8 cellular contexts compared by ENCODE assay signal in genomic region chr12:115375188-115375991, GRCh38.
A peak's percentile ranks its signal among the peaks of the same experiment; 100 is the strongest.
DNase-seq lines count a peak whose midpoint lies in the region; ATAC-seq, FAIRE-seq and TF ChIP-seq lines count a peak whose summit lies in the region.

No MANE protein-coding gene starts in this region.

- POLR2A ChIA-PET in HepG2 (lab: Yijun Ruan, JAX): no interaction called here

- no peaks in the 10 kb centered on the region for H4K20me1 ChIP-seq in HepG2 (ENCODE audit: insufficient read depth, low read length)

- H3K4me1 ChIP-seq in HepG2 (ENCODE audit: insufficient read depth, low read length) (peaks cover 17% of the 10 kb centered on the region), right lobe of liver (no peaks in the 10 kb centered on the region), mesenchymal stem cell (ENCODE audit: control insufficient read depth, insufficient read depth, low read depth, low read length) (peaks cover 5% of the 10 kb centered on the region), spleen (no peaks in the 10 kb centered on the region)

- H3K9ac ChIP-seq in HepG2 (ENCODE audit: insufficient read depth, low read depth, low read length) (peak overlapping the region; percentile 13; the same call in 1 of the 2 replicates), mesenchymal stem cell (ENCODE audit: low read length) (peak overlapping the region; percentile 58)

- H2BK120ac ChIP-seq in mesenchymal stem cell (ENCODE audit: low read depth, low read length): peak overlapping the region; percentile 39

- BruUV-seq in HepG2 (replicated peaks; lab: Mats Ljungman, UMichigan): no TSS peak

- peak overlapping the region in 1 of 2 experiments; percentile 35 for H3K14ac ChIP-seq in mesenchymal stem cell (ENCODE audit: low read length in 2 of 2)

- H3K4me2 ChIP-seq in HepG2 (ENCODE audit: low read depth, low read length): peak overlapping the region; percentile 73
- H3K4me2 ChIP-seq in mesenchymal stem cell (ENCODE audit: low read length, poor library complexity, severe bottlenecking): no peak overlapping the region

- H2AK5ac ChIP-seq in mesenchymal stem cell (ENCODE audit: low read length, severe bottlenecking): no peak overlapping the region

- intact Hi-C loops in HepG2 (cut with micrococcal nuclease; ENCODE audit: unreplicated experiment): no loop called here
- intact Hi-C loops in right lobe of liver (cut with DNase I): no loop called here
- intact Hi-C loops in spleen (cut with DNase I; ENCODE audit: low total_unique reads): no loop called here

- WGBS in HepG2 (ENCODE audit: low lambda C conversion rate): 14% methylated on average over 12 of the region's 12 CpGs
- 42% methylated on average over 11 of the region's 12 CpGs for WGBS in right lobe of liver (ENCODE audit: insufficient coverage, low coverage, low lambda C conversion rate, missing lambda C conversion rate)
- 40% methylated on average over 9 of the region's 12 CpGs for WGBS in mesenchymal stem cell
- WGBS in spleen, 5 donors: 43 to 61% (median 54%) methylated on average over 12 of the region's 12 CpGs

- no peak for TF ChIP-seq POLR2A in HepG2 (IDR thresholded peaks at IDR 0.05; ENCODE audit: insufficient read depth in 1 of 2, low read depth in 2 of 2, low read length in 2 of 2)
- TF ChIP-seq POLR2A in right lobe of liver (IDR thresholded peaks at IDR 0.05): no peak
- TF ChIP-seq POLR2A in spleen (IDR thresholded peaks at IDR 0.05): no peak

- no peak overlapping the region for H2BK5ac ChIP-seq in mesenchymal stem cell (ENCODE audit: low read depth, low read length, poor library complexity, severe bottlenecking)

- in situ Hi-C loops in HepG2 (cut with HindIII; ENCODE audit: extremely low pct_ligation_motif_present, low pct_unique_long_range_greater_than_20kb): no loop called here
- in situ Hi-C loops in SK-MEL-5 (cut with HindIII; ENCODE audit: low pct_unique_long_range_greater_than_20kb, low sequenced_read_pairs): no loop called here

- no peak for FAIRE-seq in HepG2 (lab: Jason Lieb, UNC)

- H3K79me2 ChIP-seq in HepG2 (ENCODE audit: insufficient read depth, low read length): no peaks in the 10 kb centered on the region

- TF ChIP-seq EP300 in HepG2 (IDR thresholded peaks at IDR 0.05; ENCODE audit: low read depth in 2 of 2, low read length in 2 of 2) (no peak), HepG2 (CRISPR knock-in tag; IDR thresholded peaks at IDR 0.05; ENCODE audit: borderline replicate concordance) (no peak)

- peak; percentile 28 for DNase-seq in HepG2 (ENCODE audit: low spot score)
- DNase-seq in right lobe of liver: no peak
- DNase-seq in SK-MEL-5 (ENCODE audit: low read depth, low spot score): peak; percentile 19
- peak; percentile 90 for DNase-seq in mesenchymal stem cell
- DNase-seq in spleen: no peak
- DNase-seq in D341Med (ENCODE audit: low spot score): no peak
- DNase-seq in retina: no peak

- no peaks in the 10 kb centered on the region for H3K79me1 ChIP-seq in mesenchymal stem cell (replicated peaks; ENCODE audit: low read length, poor library complexity, severe bottlenecking)

- H3K23ac ChIP-seq in mesenchymal stem cell (ENCODE audit: low read length in 2 of 2): no peak overlapping the region

- CTCF ChIA-PET in HepG2 (lab: Yijun Ruan, JAX; ENCODE audit: low intra/inter-chr PET ratio, low total read pairs): no interaction called here

- H3K4ac ChIP-seq in mesenchymal stem cell (ENCODE audit: low read depth in 1 of 2, low read length in 2 of 2): peak overlapping the region; percentile 40 to 46

- H3K27me3 ChIP-seq in HepG2 (ENCODE audit: control insufficient read depth in 1 of 2, insufficient read depth in 2 of 2, low read length in 2 of 2) (peaks cover 0 to 10% of the 10 kb centered on the region in 2 experiments; a peak in 2 of 5 replicates), right lobe of liver (no peaks in the 10 kb centered on the region), mesenchymal stem cell (ENCODE audit: control insufficient read depth in 1 of 2, insufficient read depth in 1 of 2, low read length in 2 of 2) (no peaks in the 10 kb centered on the region), spleen (replicated peaks in 1 of 7) (peaks cover 0 to 11% (median 0%) of the 10 kb centered on the region in 7 donors)

- H4K91ac ChIP-seq in mesenchymal stem cell (ENCODE audit: low read length): peak overlapping the region; percentile 78

- ATAC-seq in HepG2 (peak; percentile 58), right lobe of liver (no peak), HG03060 (IDR thresholded peaks at IDR 0.05; ENCODE audit: low read depth, unreplicated experiment) (peak; percentile 98)

- H2BK12ac ChIP-seq in mesenchymal stem cell (ENCODE audit: low read length in 2 of 2): peak overlapping the region; percentile 25 to 59

- no peak for TF ChIP-seq CTCF in HepG2 (CRISPR knock-in tag; IDR thresholded peaks at IDR 0.05)
- TF ChIP-seq CTCF in right lobe of liver (IDR thresholded peaks at IDR 0.05): no peak
- TF ChIP-seq CTCF in spleen (IDR thresholded peaks at IDR 0.05 in 8 of 11, conservative IDR thresholded peaks at IDR 0.05 in 3 of 11): no peak

- peak overlapping the region; percentile 44 for H2AFZ ChIP-seq in HepG2 (ENCODE audit: low read length)
- H2AFZ ChIP-seq in mesenchymal stem cell (ENCODE audit: low read depth, low read length): peak overlapping the region; percentile 36

- H2BK15ac ChIP-seq in mesenchymal stem cell (ENCODE audit: low read depth, poor library complexity, severe bottlenecking): no peak overlapping the region

- H3K27ac ChIP-seq in HepG2 (ENCODE audit: extremely low read length, insufficient read depth, low read length): no peak overlapping the region
- H3K27ac ChIP-seq in right lobe of liver: no peak overlapping the region
- H3K27ac ChIP-seq in mesenchymal stem cell (ENCODE audit: low read length, poor library complexity, severe bottlenecking): no peak overlapping the region
- H3K27ac ChIP-seq in spleen: no peak overlapping the region

- TF ChIP-seq RAD21 in HepG2 (CRISPR knock-in tag; IDR thresholded peaks at IDR 0.05): no peak

- H3K4me3 ChIP-seq in HepG2 (replicated peaks in 1 of 3; ENCODE audit: insufficient read depth in 1 of 3, low read depth in 2 of 3, low read length in 3 of 3) (peak overlapping the region; percentile 11 to 43 (median 25); a peak in 4 of 6 replicates), right lobe of liver (no peak overlapping the region), mesenchymal stem cell (ENCODE audit: insufficient read depth in 1 of 2, low read depth in 1 of 2, low read length in 2 of 2) (peak overlapping the region in 1 of 2 experiments; percentile 32), spleen (no peak overlapping the region)

- H4K8ac ChIP-seq in mesenchymal stem cell (ENCODE audit: low read length): peak overlapping the region; percentile 92

- no peaks in the 10 kb centered on the region for H3K36me3 ChIP-seq in HepG2 (replicated peaks in 1 of 2; ENCODE audit: control insufficient read depth in 1 of 2, insufficient read depth in 2 of 2, low read length in 2 of 2)
- H3K36me3 ChIP-seq in right lobe of liver: no peaks in the 10 kb centered on the region
- no peaks in the 10 kb centered on the region for H3K36me3 ChIP-seq in mesenchymal stem cell (ENCODE audit: control insufficient read depth in 1 of 2, insufficient read depth in 2 of 2, low read depth in 1 of 2, low read length in 2 of 2)
- H3K36me3 ChIP-seq in spleen: no peaks in the 10 kb centered on the region

- no peaks in the 10 kb centered on the region for H3K9me3 ChIP-seq in HepG2 (ENCODE audit: low read length)
- no peaks in the 10 kb centered on the region for H3K9me3 ChIP-seq in right lobe of liver
- H3K9me3 ChIP-seq in mesenchymal stem cell (ENCODE audit: control insufficient read depth, low read length): no peaks in the 10 kb centered on the region
- H3K9me3 ChIP-seq in spleen: peaks cover 0 to 18% (median 0%) of the 10 kb centered on the region in 8 donors

- H3K18ac ChIP-seq in mesenchymal stem cell (ENCODE audit: low read depth in 1 of 2, low read length in 2 of 2): peak overlapping the region; percentile 80 to 84

TF ChIP-seq in HepG2, 621 proteins besides CTCF, POLR2A, EP300 and RAD21 (continues in another document):
- TF ChIP-seq SOX13 (IDR thresholded peaks at IDR 0.05) (no peak), SOX13 (CRISPR knock-in tag; conservative IDR thresholded peaks at IDR 0.05 in 1 of 2, IDR thresholded peaks at IDR 0.05 in 1 of 2) (no peak), ATF1 (CRISPR knock-in tag; IDR thresholded peaks at IDR 0.05) (no peak), KDM2A (CRISPR knock-in tag; IDR thresholded peaks at IDR 0.05; ENCODE audit: borderline replicate concordance, low read depth) (no peak), MTF2 (CRISPR knock-in tag; IDR thresholded peaks at IDR 0.05; ENCODE audit: borderline replicate concordance) (no peak), SAP130 (CRISPR knock-in tag; IDR thresholded peaks at IDR 0.05; ENCODE audit: low read depth) (0 out of 2 replicates have a peak, but pooled peaks have one; percentile 8), FOSL2 (CRISPR knock-in tag; IDR thresholded peaks at IDR 0.05) (peak; percentile 72)
- TF ChIP-seq, protein P1, sequence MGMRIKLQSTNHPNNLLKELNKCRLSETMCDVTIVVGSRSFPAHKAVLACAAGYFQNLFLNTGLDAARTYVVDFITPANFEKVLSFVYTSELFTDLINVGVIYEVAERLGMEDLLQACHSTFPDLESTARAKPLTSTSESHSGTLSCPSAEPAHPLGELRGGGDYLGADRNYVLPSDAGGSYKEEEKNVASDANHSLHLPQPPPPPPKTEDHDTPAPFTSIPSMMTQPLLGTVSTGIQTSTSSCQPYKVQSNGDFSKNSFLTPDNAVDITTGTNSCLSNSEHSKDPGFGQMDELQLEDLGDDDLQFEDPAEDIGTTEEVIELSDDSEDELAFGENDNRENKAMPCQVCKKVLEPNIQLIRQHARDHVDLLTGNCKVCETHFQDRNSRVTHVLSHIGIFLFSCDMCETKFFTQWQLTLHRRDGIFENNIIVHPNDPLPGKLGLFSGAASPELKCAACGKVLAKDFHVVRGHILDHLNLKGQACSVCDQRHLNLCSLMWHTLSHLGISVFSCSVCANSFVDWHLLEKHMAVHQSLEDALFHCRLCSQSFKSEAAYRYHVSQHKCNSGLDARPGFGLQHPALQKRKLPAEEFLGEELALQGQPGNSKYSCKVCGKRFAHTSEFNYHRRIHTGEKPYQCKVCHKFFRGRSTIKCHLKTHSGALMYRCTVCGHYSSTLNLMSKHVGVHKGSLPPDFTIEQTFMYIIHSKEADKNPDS (CRISPR knock-in tag; IDR thresholded peaks at IDR 0.05): no peak

Comparison
In these comparisons a context has a peak if more than half of its experiments do, and no peak if none do; other contexts are left out.
1. ATAC-seq: peak in HepG2 (single experiment) and HG03060 (single experiment); none in right lobe of liver (0 of 4).
2. DNase-seq: peak in HepG2 (single experiment), SK-MEL-5 (single experiment) and mesenchymal stem cell (single experiment); none in right lobe of liver (0 of 3), spleen (single experiment), D341Med (single experiment) and retina (single experiment).
3. H3K4me3 ChIP-seq: peak in HepG2 (3 of 3); none in right lobe of liver (0 of 3) and spleen (0 of 8).